ENCODE assay signal across 20 cellular contexts in genomic region chr7:16099302-16099832, GRCh38.
DNase-seq lines count a peak whose midpoint lies in the region; ATAC-seq, FAIRE-seq and TF ChIP-seq lines count a peak whose summit lies in the region.
"Had no signal": no experiment of that assay in that cellular context is flagged by ENCODE, and none has a peak within 500 bp of the region (broad histone marks: within the 10 kb centered on the region; RNA-seq: fewer than 3 reads in every experiment).

No MANE protein-coding gene starts in this region.

- ATAC-seq in Right ventricle myocardium inferior: peak; percentile 68

- CTCF ChIA-PET in Caco-2 (lab: Charles Lee) (no interaction called here), RWPE1 (lab: Yijun Ruan, JAX) (no interaction called here), endothelial cell of umbilical vein (lab: Charles Lee) (interaction anchor here (1.8 kb wide), 1 partner anchor 21 kb away, joined by 9 read pairs; no protein-coding TSS in a partner anchor)

- H3K9me3 Mint-ChIP-seq in Caco-2 (ENCODE audit: unreplicated experiment): peaks cover 1% of the 10 kb centered on the region
- H3K9me3 Mint-ChIP-seq: HFFc6 had no signal

- no peak overlapping the region for H3K4me2 ChIP-seq in endothelial cell of umbilical vein (ENCODE audit: insufficient read depth, low read length)
- H3K4me2 ChIP-seq: BLaER1 had no signal

- intact Hi-C loops in Right ventricle myocardium inferior (cut with DNase I) (loop anchor here (2.0 kb wide), 1 partner anchor 21 kb away; no protein-coding TSS in a partner anchor), cardiac septum (cut with DNase I) (no loop called here), Caco-2 (cut with micrococcal nuclease; ENCODE audit: unreplicated experiment) (loop anchor here (2.0 to 5.0 kb wide), 2 partner anchors 113 to 335 kb away; no protein-coding TSS in a partner anchor), endothelial cell of umbilical vein (cut with micrococcal nuclease) (loop anchor here (5.0 kb wide), 1 partner anchor 1382 kb away; no protein-coding TSS in a partner anchor)

- no peaks in the 10 kb centered on the region for H3K9me1 ChIP-seq in endothelial cell of umbilical vein (replicated peaks; ENCODE audit: control insufficient read depth, extremely low read depth, insufficient read depth, low read length)

- no peaks in the 10 kb centered on the region for H4K20me1 ChIP-seq in endothelial cell of umbilical vein (replicated peaks; ENCODE audit: control insufficient read depth, extremely low read depth, insufficient read depth, low read length)
- H4K20me1 ChIP-seq: BLaER1 had no signal

- peaks cover 19% of the 10 kb centered on the region for H3K4me1 ChIP-seq in Caco-2
- peaks cover 18% of the 10 kb centered on the region for H3K4me1 ChIP-seq in endothelial cell of umbilical vein (ENCODE audit: control insufficient read depth, extremely low read depth, insufficient read depth, low read length)
- H3K4me1 ChIP-seq: BLaER1 had no signal

- no peak for TF ChIP-seq POLR2A in endothelial cell of umbilical vein (IDR thresholded peaks at IDR 0.05; ENCODE audit: low read depth, low read length)

- H3K36me3 ChIP-seq in Caco-2 (ENCODE audit: control insufficient read depth, insufficient read depth, low read length): no peaks in the 10 kb centered on the region
- H3K36me3 ChIP-seq in endothelial cell of umbilical vein (ENCODE audit: control insufficient read depth in 2 of 2, extremely low read depth in 1 of 2, insufficient read depth in 2 of 2, low read length in 2 of 2): no peaks in the 10 kb centered on the region
- no peaks in the 10 kb centered on the region for H3K36me3 ChIP-seq in MG63
- H3K36me3 ChIP-seq: BLaER1, HAP-1 had no signal

- H3K4me3 ChIP-seq in Caco-2 (ENCODE audit: low read depth, low read length): no peak overlapping the region
- H3K4me3 ChIP-seq in endothelial cell of umbilical vein (replicated peaks in 1 of 3; ENCODE audit: insufficient read depth in 1 of 3, low read depth in 1 of 3, low read length in 3 of 3): no peak overlapping the region
- no peak overlapping the region for H3K4me3 ChIP-seq in MG63
- H3K4me3 ChIP-seq: BLaER1, GM23248, HAP-1 had no signal

- H3K27me3 ChIP-seq in Caco-2 (replicated peaks; ENCODE audit: control insufficient read depth, insufficient read depth, low read length): no peaks in the 10 kb centered on the region
- no peaks in the 10 kb centered on the region for H3K27me3 ChIP-seq in endothelial cell of umbilical vein (ENCODE audit: control insufficient read depth in 2 of 2, insufficient read depth in 2 of 2, low read length in 2 of 2)
- no peaks in the 10 kb centered on the region for H3K27me3 ChIP-seq in MG63
- H3K27me3 ChIP-seq: BLaER1 had no signal

- no peak overlapping the region for H2AFZ ChIP-seq in endothelial cell of umbilical vein (ENCODE audit: low read depth, low read length)
- H2AFZ ChIP-seq: GM23248 had no signal

- no peaks in the 10 kb centered on the region for H3K9me3 ChIP-seq in Caco-2
- no peaks in the 10 kb centered on the region for H3K9me3 ChIP-seq in endothelial cell of umbilical vein (replicated peaks; ENCODE audit: control insufficient read depth, insufficient read depth, low read length)
- no peaks in the 10 kb centered on the region; the same call in 1 of the 2 replicates for H3K9me3 ChIP-seq in MG63
- H3K9me3 ChIP-seq: HAP-1 had no signal

- no TSS peak for BruUV-seq in Caco-2 (replicated peaks; lab: Mats Ljungman, UMichigan)
- no TSS peak for BruUV-seq in endothelial cell of umbilical vein (replicated peaks; lab: Mats Ljungman, UMichigan)

- POLR2A ChIA-PET in Caco-2 (lab: Charles Lee) (no interaction called here), RWPE1 (lab: Yijun Ruan, JAX; ENCODE audit: low non-redundant PET) (no interaction called here), endothelial cell of umbilical vein (lab: Charles Lee) (no interaction called here)

- TF ChIP-seq CTCF in Caco-2 (IDR thresholded peaks at IDR 0.05; ENCODE audit: insufficient read depth in 1 of 2, low read depth in 1 of 2, low read length in 1 of 2, severe bottlenecking in 1 of 2, unreplicated experiment in 1 of 2) (no peak), RWPE1 (conservative IDR thresholded peaks at IDR 0.05; ENCODE audit: low read depth) (no peak), endothelial cell of umbilical vein (IDR thresholded peaks at IDR 0.05; ENCODE audit: extremely low read depth in 1 of 2, insufficient read depth in 1 of 2, low read depth in 1 of 2, low read length in 2 of 2) (no peak)

- H3K4me1 Mint-ChIP-seq in Caco-2 (ENCODE audit: low read depth, unreplicated experiment): peaks cover 29% of the 10 kb centered on the region
- H3K4me1 Mint-ChIP-seq: CD4-positive, CD25-positive, alpha-beta regulatory T cell had no signal

- no peak overlapping the region for H3K9ac ChIP-seq in endothelial cell of umbilical vein (replicated peaks; ENCODE audit: extremely low read depth, insufficient read depth, low read length)
- H3K9ac ChIP-seq: BLaER1, GM23248 had no signal

- H3K79me2 ChIP-seq in endothelial cell of umbilical vein (ENCODE audit: control insufficient read depth, insufficient read depth, low read length): no peaks in the 10 kb centered on the region

- H3K36me3 Mint-ChIP-seq in Caco-2 (ENCODE audit: insufficient read depth, unreplicated experiment): no peaks in the 10 kb centered on the region
- H3K36me3 Mint-ChIP-seq: CD4-positive, CD25-positive, alpha-beta regulatory T cell had no signal

- peak overlapping the region; percentile 54 for H3K27ac ChIP-seq in RWPE1
- H3K27ac ChIP-seq in endothelial cell of umbilical vein (ENCODE audit: insufficient read depth, low read depth, low read length): peak overlapping the region; percentile 86
- H3K27ac ChIP-seq: BLaER1, GM23248, HL-60 had no signal

- no peak for DNase-seq in Right ventricle myocardium inferior (ENCODE audit: missing footprints)
- no peak for DNase-seq in cardiac septum (ENCODE audit: low spot score)
- no peak for DNase-seq in Caco-2
- no peak for DNase-seq in RWPE1 (ENCODE audit: low spot score)
- DNase-seq in endothelial cell of umbilical vein (ENCODE audit: low read depth, low spot score): no peak
- no peak for DNase-seq in NCI-H748 treated with DMSO at 0.1 percent for 48 hours (lab: John Stamatoyannopoulos, UW)
- no peak for DNase-seq in MG63
- no peak for DNase-seq in mucosa of gallbladder (ENCODE audit: low spot score)
- DNase-seq: 8988T; CD4-positive, CD25-positive, alpha-beta regulatory T cell; DMS153; DMS79 treated with DMSO at 0.1 percent for 48 hours; HFFc6 had no signal

- no peak for FAIRE-seq in endothelial cell of umbilical vein (lab: Jason Lieb, UNC)
- FAIRE-seq: D721Med, G401.6, GM12891 had no signal

- dilution Hi-C loops in endothelial cell of umbilical vein (cut with MboI; ENCODE audit: extremely low pct_ligation_motif_present, low sequenced_read_pairs): no loop called here

- H3K27me3 Mint-ChIP-seq in Caco-2 (ENCODE audit: insufficient read depth, unreplicated experiment): no peaks in the 10 kb centered on the region
- H3K27me3 Mint-ChIP-seq: CD4-positive, CD25-positive, alpha-beta regulatory T cell had no signal

- no peak overlapping the region for H3K4me3 Mint-ChIP-seq in Caco-2 (ENCODE audit: unreplicated experiment)
- H3K4me3 Mint-ChIP-seq: CD4-positive, CD25-positive, alpha-beta regulatory T cell; HFFc6 had no signal

- H3K27ac Mint-ChIP-seq in Caco-2 (ENCODE audit: unreplicated experiment): peak overlapping the region; percentile 69
- H3K27ac Mint-ChIP-seq: CD4-positive, CD25-positive, alpha-beta regulatory T cell; HFFc6 had no signal

TF ChIP-seq in endothelial cell of umbilical vein, 7 proteins besides CTCF, POLR2A, EP300 and RAD21:
- TF ChIP-seq MYC (IDR thresholded peaks at IDR 0.05; ENCODE audit: low read depth, low read length) (no peak), FOS (IDR thresholded peaks at IDR 0.05; ENCODE audit: borderline replicate concordance, insufficient read depth, low read length) (no peak), GATA2 (IDR thresholded peaks at IDR 0.05; ENCODE audit: insufficient read depth, insufficient read length, low read depth, low read length) (no peak), MAX (IDR thresholded peaks at IDR 0.05; ENCODE audit: insufficient read depth, insufficient read length) (no peak), EZH2 (IDR thresholded peaks at IDR 0.05; ENCODE audit: borderline replicate concordance, low read depth, low read length, severe bottlenecking) (no peak), JUN (IDR thresholded peaks at IDR 0.05; ENCODE audit: borderline replicate concordance, insufficient read depth, insufficient read length, low read depth) (no peak), POLR2AphosphoS5 (IDR thresholded peaks at IDR 0.05; ENCODE audit: insufficient read depth, low read depth, low read length) (no peak)
